10 cellular contexts compared by ENCODE assay signal in genomic region chr10:22723783-22724182, GRCh38. TPM values are rescaled to one million over a fixed set of nuclear protein-coding genes. Genes with fewer than 3 reads are reported as not detected.
A peak's percentile ranks its signal among the peaks of the same experiment; 100 is the strongest.
DNase-seq lines count a peak whose midpoint lies in the region; ATAC-seq and TF ChIP-seq lines count a peak whose summit lies in the region.
"Had no signal": no experiment of that assay in that cellular context is flagged by ENCODE, and none has a peak within 500 bp of the region (broad histone marks: within the 10 kb centered on the region; RNA-seq: fewer than 3 reads in every experiment).

No MANE protein-coding gene starts in this region.

- no peak for TF ChIP-seq CTCF in GM12865 (IDR thresholded peaks at IDR 0.05; ENCODE audit: insufficient read depth, low read depth, low read length, missing control alignments)

- ATAC-seq in GM19372 (IDR thresholded peaks at IDR 0.05; ENCODE audit: low read depth, unreplicated experiment) (peak; percentile 59), HG02840 (IDR thresholded peaks at IDR 0.05; ENCODE audit: low FRiP score, unreplicated experiment) (peak; percentile 57), HG03521 (IDR thresholded peaks at IDR 0.05; ENCODE audit: unreplicated experiment) (peak; percentile 48)

- no peak overlapping the region for H3K4me3 ChIP-seq in GM12865 (ENCODE audit: low read depth, low read length)
- H3K4me3 ChIP-seq: heart right ventricle had no signal

- peak; percentile 75 for DNase-seq in GM12865 (ENCODE audit: low read depth)
- DNase-seq in activated CD4-positive, alpha-beta T cell treated with anti-CD3 and anti-CD28 coated beads, Interleukin-2, amount 50 U/mL, for 4 hours, result no peak
- DNase-seq in cerebellar nuclear complex (lab: John Stamatoyannopoulos, UW), result no peak
- no peak for DNase-seq in ecto neural progenitor cell (ENCODE audit: low spot score)
- no peak for DNase-seq in cerebellum (ENCODE audit: low spot score)
- DNase-seq: activated naive CD4-positive, alpha-beta T cell; heart right ventricle had no signal

RNA-seq across cellular contexts. Expression of gene PIP4K2A, which starts 9.4 kb away (rescaled TPM):
- 22.7 TPM for total RNA-seq in cerebellum
